Comparison of ENCODE assay signal across 10 cellular contexts in genomic region chr7:99102809-99103690, GRCh38. TPM values are rescaled to one million over a fixed set of nuclear protein-coding genes. Genes with fewer than 3 reads are reported as not detected.
A peak's percentile ranks its signal among the peaks of the same experiment; 100 is the strongest.
DNase-seq lines count a peak whose midpoint lies in the region; ATAC-seq and TF ChIP-seq lines count a peak whose summit lies in the region.
"Had no signal": no experiment of that assay in that cellular context is flagged by ENCODE, and none has a peak within 500 bp of the region (broad histone marks: within the 10 kb centered on the region; RNA-seq: fewer than 3 reads in every experiment).

No MANE protein-coding gene starts in this region.

- in situ Hi-C loops in KBM-7 (cut with MboI; ENCODE audit: low pct_unique_long_range_greater_than_20kb, low sequenced_read_pairs): no loop called here

- H3K36me3 ChIP-seq in ACC112 (ENCODE audit: insufficient read depth, low read length) (no peaks in the 10 kb centered on the region), ascending aorta (no peaks in the 10 kb centered on the region), left ventricle myocardium inferior (no peaks in the 10 kb centered on the region), GM23338 (ENCODE audit: insufficient read depth) (no peaks in the 10 kb centered on the region), MM.1S (replicated peaks; ENCODE audit: insufficient read depth, low read length) (no peaks in the 10 kb centered on the region)
- H3K36me3 ChIP-seq: uterus had no signal

- H3K9me2 ChIP-seq in GM23338 (ENCODE audit: insufficient read depth) (no peaks in the 10 kb centered on the region), MM.1S (replicated peaks; ENCODE audit: insufficient read depth, low read length) (no peaks in the 10 kb centered on the region)

- H3K27me3 ChIP-seq in ACC112 (ENCODE audit: insufficient read depth, low read length): no peaks in the 10 kb centered on the region
- no peaks in the 10 kb centered on the region for H3K27me3 ChIP-seq in ascending aorta
- H3K27me3 ChIP-seq in left ventricle myocardium inferior (ENCODE audit: low read depth): no peaks in the 10 kb centered on the region
- no peaks in the 10 kb centered on the region for H3K27me3 ChIP-seq in GM23338 (ENCODE audit: insufficient read depth)
- no peaks in the 10 kb centered on the region for H3K27me3 ChIP-seq in MM.1S (replicated peaks; ENCODE audit: insufficient read depth, low read length)
- H3K27me3 ChIP-seq: uterus had no signal

- H2AFZ ChIP-seq in ACC112 (ENCODE audit: low read length, unreplicated experiment): no peak overlapping the region
- no peak overlapping the region for H2AFZ ChIP-seq in GM23338
- H2AFZ ChIP-seq in MM.1S (ENCODE audit: low read length): no peak overlapping the region

- peak overlapping the region; percentile 30 for H3K4me3 Mint-ChIP-seq in osteocyte (ENCODE audit: unreplicated experiment)
- H3K4me3 Mint-ChIP-seq in GM23338: no peak overlapping the region

- H3K9me3 ChIP-seq in ascending aorta (peaks cover 0 to under 1% of the 10 kb centered on the region in 2 donors), left ventricle myocardium inferior (replicated peaks) (peaks cover 5% of the 10 kb centered on the region), MM.1S (replicated peaks; ENCODE audit: insufficient read depth, low read length) (peaks cover 2% of the 10 kb centered on the region; the same call in 1 of the 2 replicates)
- H3K9me3 ChIP-seq: uterus had no signal

- H3K27ac Mint-ChIP-seq in osteocyte (ENCODE audit: unreplicated experiment) (peak overlapping the region; percentile 92), GM23338 (no peak overlapping the region)

- no peak for ATAC-seq in GM23338

- H3K27me3 Mint-ChIP-seq in osteocyte (ENCODE audit: unreplicated experiment): no peaks in the 10 kb centered on the region
- peaks cover 1% of the 10 kb centered on the region for H3K27me3 Mint-ChIP-seq in GM23338 (ENCODE audit: insufficient read depth, low read depth, poor library complexity)

- H3K4me1 Mint-ChIP-seq in osteocyte (ENCODE audit: unreplicated experiment) (peaks cover 86% of the 10 kb centered on the region), GM23338 (peaks cover 37% of the 10 kb centered on the region)

- peaks cover 4% of the 10 kb centered on the region for H3K9me3 Mint-ChIP-seq in osteocyte (ENCODE audit: unreplicated experiment)
- no peaks in the 10 kb centered on the region for H3K9me3 Mint-ChIP-seq in GM23338

- TF ChIP-seq CTCF in ascending aorta (IDR thresholded peaks at IDR 0.05) (no peak), osteocyte (IDR thresholded peaks at IDR 0.05) (no peak), left ventricle myocardium inferior (IDR thresholded peaks at IDR 0.05; ENCODE audit: borderline replicate concordance) (no peak), GM23338 (conservative IDR thresholded peaks at IDR 0.05; ENCODE audit: low read depth in 2 of 2) (no peak), MM.1S (IDR thresholded peaks at IDR 0.05; ENCODE audit: low read length) (no peak)

- H3K4me3 ChIP-seq in ACC112 (ENCODE audit: low read depth, low read length): peak overlapping the region; percentile 47
- no peak overlapping the region for H3K4me3 ChIP-seq in ascending aorta
- no peak overlapping the region for H3K4me3 ChIP-seq in left ventricle myocardium inferior
- H3K4me3 ChIP-seq in GM23338: no peak overlapping the region
- no peak overlapping the region for H3K4me3 ChIP-seq in MM.1S (ENCODE audit: low read length)
- H3K4me3 ChIP-seq: uterus had no signal

- intact Hi-C loops in ascending aorta (cut with DNase I): no loop called here
- intact Hi-C loops in left ventricle myocardium inferior (cut with micrococcal nuclease): no loop called here

- H3K4me2 ChIP-seq in GM23338 (no peak overlapping the region), MM.1S (ENCODE audit: low read depth, low read length) (no peak overlapping the region)

- H3K4me1 ChIP-seq in ACC112 (ENCODE audit: control insufficient read depth, insufficient read depth, low read length, unreplicated experiment) (peaks cover 90% of the 10 kb centered on the region), ascending aorta (peaks cover 14 to 50% of the 10 kb centered on the region in 2 donors), left ventricle myocardium inferior (peaks cover 35% of the 10 kb centered on the region), GM23338 (ENCODE audit: insufficient read depth) (peaks cover 33% of the 10 kb centered on the region), MM.1S (ENCODE audit: low read length) (no peaks in the 10 kb centered on the region)

- peak overlapping the region; percentile 96 for H3K27ac ChIP-seq in ACC112 (ENCODE audit: low read depth, low read length)
- peak overlapping the region; percentile 3 to 59 for H3K27ac ChIP-seq in ascending aorta
- no peak overlapping the region for H3K27ac ChIP-seq in left ventricle myocardium inferior (replicated peaks)
- H3K27ac ChIP-seq in GM23338 (ENCODE audit: low read depth): no peak overlapping the region
- no peak overlapping the region for H3K27ac ChIP-seq in MM.1S (ENCODE audit: low read length)

- H3K36me3 Mint-ChIP-seq in osteocyte (ENCODE audit: unreplicated experiment): peaks cover 5% of the 10 kb centered on the region
- H3K36me3 Mint-ChIP-seq in GM23338 (ENCODE audit: low read depth): 0 out of 3 replicates have a peak, but pooled peaks cover 4% of the 10 kb centered on the region

- H4K20me1 ChIP-seq in GM23338 (replicated peaks; ENCODE audit: insufficient read depth) (peaks cover 11% of the 10 kb centered on the region; the same call in 1 of the 2 replicates), MM.1S (ENCODE audit: insufficient read depth, low read length) (no peaks in the 10 kb centered on the region)

- H3K9ac ChIP-seq in MM.1S (ENCODE audit: low read length): no peak overlapping the region

- H3K79me2 ChIP-seq in ACC112 (ENCODE audit: control insufficient read depth, insufficient read depth, low read length, unreplicated experiment) (peaks cover 86% of the 10 kb centered on the region), GM23338 (replicated peaks; ENCODE audit: insufficient read depth) (peaks cover 95% of the 10 kb centered on the region), MM.1S (ENCODE audit: low read length) (peaks cover 71% of the 10 kb centered on the region)

- no peaks in the 10 kb centered on the region for H3F3A ChIP-seq in GM23338 (replicated peaks; ENCODE audit: low read depth)
- no peaks in the 10 kb centered on the region for H3F3A ChIP-seq in MM.1S (ENCODE audit: insufficient read depth, low read length)

- DNase-seq in HS-5 (ENCODE audit: low read depth) (peak; percentile 67), ascending aorta (ENCODE audit: low spot score in 2 of 2) (no peak), osteocyte (ENCODE audit: extremely low spot score, unreplicated experiment) (no peak), left ventricle myocardium inferior (no peak), KBM-7 (no peak), GM23338 (ENCODE audit: low spot score) (no peak), MM.1S (no peak)
- DNase-seq: NCI-H187 treated with DMSO at 0.1 percent for 48 hours had no signal

TF ChIP-seq in GM23338, 12 proteins besides CTCF, POLR2A, EP300 and RAD21 (continues in another document):
- TF ChIP-seq ZNF331 (CRISPR knock-in tag; IDR thresholded peaks at IDR 0.05; ENCODE audit: low read depth) (no peak), ETS1 (IDR thresholded peaks at IDR 0.05) (no peak), STAT1 (IDR thresholded peaks at IDR 0.05; ENCODE audit: unreplicated experiment) (no peak), CREB1 (CRISPR knock-in tag; IDR thresholded peaks at IDR 0.05; ENCODE audit: low read depth) (no peak), EZH2phosphoT487 (IDR thresholded peaks at IDR 0.05; ENCODE audit: unreplicated experiment) (no peak), NANOG (IDR thresholded peaks at IDR 0.05; ENCODE audit: borderline replicate concordance) (no peak), ZNF114 (CRISPR knock-in tag; IDR thresholded peaks at IDR 0.05) (no peak), REST (IDR thresholded peaks at IDR 0.05; ENCODE audit: unreplicated experiment) (no peak)

RNA-seq across cellular contexts. Expression of gene SMURF1, which starts 40.9 kb away (rescaled TPM):
- total RNA-seq in ascending aorta (26.5 TPM), osteocyte (23.6 and 24.1 TPM in 2 replicates), left ventricle myocardium inferior (10.0 TPM)
- total RNA-seq in GM23338 (2014; rRNA removed; shearing (Covaris generic)): 17.5 and 23.9 TPM in 2 replicates
- 5.0 and 5.8 TPM in 2 replicates for polyA plus RNA-seq in GM23338 (2016; fragmentation: Nextera tagmentation; extraction: Ambion mirVana)

Comparison
In these comparisons a context has a peak if more than half of its experiments do, and no peak if none do; other contexts are left out.
1. H3K27ac ChIP-seq: peak in ACC112 (single experiment) and ascending aorta (2 of 2); none in left ventricle myocardium inferior (single experiment), GM23338 (single experiment) and MM.1S (single experiment).